1 cellular context compared by ENCODE assay signal in genomic region chr20:32652739-32653526, GRCh38.
TF ChIP-seq lines count a peak whose summit lies in the region.

No MANE protein-coding gene starts in this region.

TF ChIP-seq in HepG2, 621 proteins besides CTCF, POLR2A, EP300 and RAD21 (continued from another document):
- TF ChIP-seq ATF3 (CRISPR knock-in tag; IDR thresholded peaks at IDR 0.05) (peak; percentile 63; the same call in 1 of the 2 replicates), SPEN (CRISPR knock-in tag; IDR thresholded peaks at IDR 0.05; ENCODE audit: low read depth) (peak; percentile 84; the same call in 1 of the 2 replicates), ZNF552 (CRISPR knock-in tag; IDR thresholded peaks at IDR 0.05; ENCODE audit: borderline replicate concordance) (peak; percentile 83; the same call in 1 of the 2 replicates), CHD4 (IDR thresholded peaks at IDR 0.05; ENCODE audit: borderline replicate concordance, low read length) (no peak), ZNF337 (CRISPR knock-in tag; IDR thresholded peaks at IDR 0.05; ENCODE audit: borderline replicate concordance, low read depth) (peak; percentile 96; the same call in 1 of the 2 replicates), DMAP1 (CRISPR knock-in tag; IDR thresholded peaks at IDR 0.05) (0 out of 2 replicates have a peak, but pooled peaks have one; percentile 32), HDAC2 (CRISPR knock-in tag; IDR thresholded peaks at IDR 0.05) (peak; percentile 92), TFDP2 (CRISPR knock-in tag; IDR thresholded peaks at IDR 0.05) (peak; percentile 86), GTF3A (CRISPR knock-in tag; conservative IDR thresholded peaks at IDR 0.05) (0 out of 2 replicates have a peak, but pooled peaks have one; percentile 61), ZNF570 (CRISPR knock-in tag; IDR thresholded peaks at IDR 0.05; ENCODE audit: borderline replicate concordance) (no peak), ZMYM3 (CRISPR knock-in tag; IDR thresholded peaks at IDR 0.05) (peak; percentile 74; the same call in 1 of the 2 replicates), HNRNPUL1 (IDR thresholded peaks at IDR 0.05; ENCODE audit: low read depth, low read length) (no peak), ZNF710 (CRISPR knock-in tag; IDR thresholded peaks at IDR 0.05; ENCODE audit: borderline replicate concordance) (peak; percentile 88; the same call in 1 of the 2 replicates), HNF4G (IDR thresholded peaks at IDR 0.05; ENCODE audit: borderline replicate concordance, low read depth, low read length) (peak; percentile 30; the same call in 1 of the 2 replicates), HNF4G (CRISPR knock-in tag; IDR thresholded peaks at IDR 0.05; ENCODE audit: borderline replicate concordance, low read depth) (peak; percentile 85), EED (CRISPR knock-in tag; IDR thresholded peaks at IDR 0.05) (peak; percentile 96), ATF4 (CRISPR knock-in tag; IDR thresholded peaks at IDR 0.05) (no peak), UBTF (CRISPR knock-in tag; IDR thresholded peaks at IDR 0.05) (peak; percentile 98), NCOA1 (CRISPR knock-in tag; IDR thresholded peaks at IDR 0.05) (no peak), ZBTB8A (CRISPR knock-in tag; IDR thresholded peaks at IDR 0.05; ENCODE audit: borderline replicate concordance, low read depth) (0 out of 2 replicates have a peak, but pooled peaks have one; percentile 75), MYC (CRISPR knock-in tag; IDR thresholded peaks at IDR 0.05; ENCODE audit: borderline replicate concordance) (peak; percentile 84), ZNF878 (CRISPR knock-in tag; IDR thresholded peaks at IDR 0.05) (0 out of 2 replicates have a peak, but pooled peaks have one; percentile 17), JUND (CRISPR knock-in tag; IDR thresholded peaks at IDR 0.05) (no peak), ZNF264 (CRISPR knock-in tag; IDR thresholded peaks at IDR 0.05) (peak; percentile 85), ZNF652 (CRISPR knock-in tag; IDR thresholded peaks at IDR 0.05; ENCODE audit: borderline replicate concordance, low read depth) (peak; percentile 61; the same call in 1 of the 2 replicates), ZFP90 (CRISPR knock-in tag; IDR thresholded peaks at IDR 0.05; ENCODE audit: borderline replicate concordance) (peak; percentile 98), SMAD3 (CRISPR knock-in tag; IDR thresholded peaks at IDR 0.05) (peak; percentile 93), AGO1 (IDR thresholded peaks at IDR 0.05; ENCODE audit: low read depth, low read length, poor library complexity, severe bottlenecking) (peak; percentile 73), RBM39 (IDR thresholded peaks at IDR 0.05; ENCODE audit: low read depth, low read length, poor library complexity, severe bottlenecking) (peak; percentile 72), MED8 (CRISPR knock-in tag; IDR thresholded peaks at IDR 0.05; ENCODE audit: insufficient replicate concordance) (no peak), ZNF546 (CRISPR knock-in tag; conservative IDR thresholded peaks at IDR 0.05) (peak; percentile 87; the same call in 1 of the 2 replicates), RARA (CRISPR knock-in tag; IDR thresholded peaks at IDR 0.05) (peak; percentile 95), POGZ (CRISPR knock-in tag; IDR thresholded peaks at IDR 0.05) (peak; percentile 79), KLF6 (CRISPR knock-in tag; IDR thresholded peaks at IDR 0.05) (peak; percentile 98), ZNF547 (CRISPR knock-in tag; IDR thresholded peaks at IDR 0.05) (peak; percentile 78), SYNCRIP (IDR thresholded peaks at IDR 0.05; ENCODE audit: insufficient read depth, low read depth, low read length) (no peak), ZNF766 (CRISPR knock-in tag; IDR thresholded peaks at IDR 0.05; ENCODE audit: borderline replicate concordance) (peak; percentile 82; the same call in 1 of the 2 replicates), BCL3 (CRISPR knock-in tag; IDR thresholded peaks at IDR 0.05) (peak; percentile 55; the same call in 1 of the 2 replicates), HNRNPH1 (optimal IDR thresholded peaks at IDR 0.05; ENCODE audit: low read depth, low read length) (no peak), TRAFD1 (CRISPR knock-in tag; IDR thresholded peaks at IDR 0.05; ENCODE audit: borderline replicate concordance) (peak; percentile 70; the same call in 1 of the 2 replicates), ZNF737 (CRISPR knock-in tag; IDR thresholded peaks at IDR 0.05; ENCODE audit: borderline replicate concordance) (0 out of 2 replicates have a peak, but pooled peaks have one; percentile 60), ZNF768 (CRISPR knock-in tag; IDR thresholded peaks at IDR 0.05) (peak; percentile 87), SALL1 (CRISPR knock-in tag; IDR thresholded peaks at IDR 0.05) (peak; percentile 98), ZNF772 (CRISPR knock-in tag; IDR thresholded peaks at IDR 0.05) (peak; percentile 98), ZNF746 (CRISPR knock-in tag; IDR thresholded peaks at IDR 0.05) (peak; percentile 70; the same call in 1 of the 2 replicates), CEBPZ (IDR thresholded peaks at IDR 0.05; ENCODE audit: low read length) (no peak), MIER2 (CRISPR knock-in tag; IDR thresholded peaks at IDR 0.05) (peak; percentile 89), ZNF770 (CRISPR knock-in tag; IDR thresholded peaks at IDR 0.05) (peak; percentile 81; the same call in 1 of the 2 replicates), JARID2 (CRISPR knock-in tag; IDR thresholded peaks at IDR 0.05; ENCODE audit: insufficient replicate concordance) (peak; percentile 91)
